24 cellular contexts compared by ENCODE assay signal in genomic region chr15:66878761-66879160, GRCh38.
DNase-seq lines count a peak whose midpoint lies in the region; ATAC-seq, FAIRE-seq and TF ChIP-seq lines count a peak whose summit lies in the region.
"Had no signal": no experiment of that assay in that cellular context is flagged by ENCODE, and none has a peak within 500 bp of the region (broad histone marks: within the 10 kb centered on the region; RNA-seq: fewer than 3 reads in every experiment).

No MANE protein-coding gene starts in this region.

- TF ChIP-seq POLR2A in transverse colon (IDR thresholded peaks at IDR 0.05): no peak

- H3K36me3 ChIP-seq in left lung (no peaks in the 10 kb centered on the region), transverse colon (no peaks in the 10 kb centered on the region)
- H3K36me3 ChIP-seq: Peyer's patch, right lobe of liver, tibial artery had no signal

- no peak overlapping the region for H3K27ac ChIP-seq in left lung
- no peak overlapping the region for H3K27ac ChIP-seq in transverse colon
- H3K27ac ChIP-seq: Peyer's patch, right lobe of liver, tibial artery had no signal

- no peaks in the 10 kb centered on the region for H3K9me3 ChIP-seq in left lung
- H3K9me3 ChIP-seq in transverse colon: no peaks in the 10 kb centered on the region
- H3K9me3 ChIP-seq: Peyer's patch, right lobe of liver, tibial artery had no signal

- peak; percentile 40 for DNase-seq in activated CD8-positive, alpha-beta memory T cell treated with anti-CD3 and anti-CD28 coated beads for 24 hours
- DNase-seq in activated CD8-positive, alpha-beta memory T cell treated with anti-CD3 and anti-CD28 coated beads, Interleukin-2, amount 50 U/mL, for 4 hours: no peak
- peak; percentile 32 for DNase-seq in RPMI8226
- DNase-seq in left lung: peak in 1 of 2 donors; percentile 54
- DNase-seq in urothelium cell line (ENCODE audit: low spot score): no peak
- no peak for DNase-seq in transverse colon
- no peak for DNase-seq in SHP77 treated with DMSO at 0.1 percent for 48 hours (lab: John Stamatoyannopoulos, UW)
- DNase-seq: activated CD4-positive, alpha-beta T cell treated with anti-CD3 and anti-CD28 coated beads for 4 hours; activated gamma-delta T cell treated with Interleukin-2 at 50 U/mL for 16 hours; activated T-cell treated with anti-CD3 and anti-CD28 coated beads for 4 hours; amygdala; C1 segment of cervical spinal cord; caudate nucleus; Kasumi-1; NCI-H2171; Peyer's patch; tibial artery had no signal

- H3K4me1 ChIP-seq in left lung (peaks cover 6 to 10% of the 10 kb centered on the region in 2 donors), transverse colon (peaks cover 2 to 16% (median 7%) of the 10 kb centered on the region in 4 donors)

- H3K27me3 ChIP-seq in left lung: no peaks in the 10 kb centered on the region
- H3K27me3 ChIP-seq in transverse colon: no peaks in the 10 kb centered on the region
- H3K27me3 ChIP-seq: Peyer's patch, right lobe of liver, tibial artery had no signal

- TF ChIP-seq CTCF in left lung (IDR thresholded peaks at IDR 0.05) (no peak), transverse colon (IDR thresholded peaks at IDR 0.05) (no peak)

- H3K4me3 ChIP-seq in left lung: no peak overlapping the region
- H3K4me3 ChIP-seq in transverse colon: no peak overlapping the region
- H3K4me3 ChIP-seq: GM23338, Peyer's patch, right lobe of liver, tibial artery had no signal

- peak; percentile 32 for FAIRE-seq in urothelium cell line (lab: Jason Lieb, UNC)
- FAIRE-seq: A204.1, HTR-8/SVneo had no signal

- ATAC-seq in left lung (peak; percentile 45), HG02981 (IDR thresholded peaks at IDR 0.05; ENCODE audit: unreplicated experiment) (no peak)
- ATAC-seq: GM23338; left lobe of liver; right lobe of liver; stimulated activated memory B cell treated with anti-CD40 and anti-IgM and Interleukin-4, amounts not matched to agents 10 μg/mL and 1 μg/mL and 100 μg/mL, for 72 hours had no signal

- WGBS in transverse colon (ENCODE audit: low coverage in 1 of 2), 2 donors: 89 to 100% methylated on average over 2 to 4 of the region's 4 CpGs

- intact Hi-C loops in left lung (cut with DNase I) (no loop called here), transverse colon (cut with DNase I; ENCODE audit: low total_unique reads) (no loop called here)

- in situ Hi-C loops in transverse colon (cut with MboI; ENCODE audit: low pct_ligation_motif_present in 1 of 4, low pct_unique_long_range_greater_than_20kb in 1 of 4, low sequenced_read_pairs in 3 of 4): no loop called here

- TF ChIP-seq EP300 in transverse colon (IDR thresholded peaks at IDR 0.05; ENCODE audit: low read depth): no peak

Comparison
In these comparisons a context has a peak if more than half of its experiments do, and no peak if none do; other contexts are left out.
1. DNase-seq: peak in activated CD8-positive, alpha-beta memory T cell treated with anti-CD3 and anti-CD28 coated beads for 24 hours (single experiment) and RPMI8226 (single experiment); none in activated CD8-positive, alpha-beta memory T cell treated with anti-CD3 and anti-CD28 coated beads, Interleukin-2, amount 50 U/mL, for 4 hours (single experiment), urothelium cell line (single experiment), transverse colon (single experiment) and SHP77 treated with DMSO at 0.1 percent for 48 hours (single experiment).